Comparison of ENCODE assay signal across 18 cellular contexts in genomic region chr19:29255912-29256311, GRCh38. TPM values are rescaled to one million over a fixed set of nuclear protein-coding genes. Genes with fewer than 3 reads are reported as not detected.
DNase-seq lines count a peak whose midpoint lies in the region; TF ChIP-seq lines count a peak whose summit lies in the region.
"Had no signal": no experiment of that assay in that cellular context is flagged by ENCODE, and none has a peak within 500 bp of the region (broad histone marks: within the 10 kb centered on the region; RNA-seq: fewer than 3 reads in every experiment).

No MANE protein-coding gene starts in this region.

- no peak overlapping the region for H3K18ac ChIP-seq in trophoblast cell (ENCODE audit: low read length)

- H3K4ac ChIP-seq in trophoblast cell (ENCODE audit: low read depth, low read length) = no peak overlapping the region

- H3K79me1 ChIP-seq in trophoblast cell (ENCODE audit: low read length) = no peaks in the 10 kb centered on the region

- H2BK5ac ChIP-seq in trophoblast cell (ENCODE audit: low read depth, low read length, poor library complexity) = no peak overlapping the region

- no CpG with 5 or more reads among the region's 8 CpGs for WGBS in trophoblast cell (ENCODE audit: extremely low coverage, insufficient coverage, insufficient read length)

- no peak overlapping the region for H3K4me3 ChIP-seq in coronary artery
- no peak overlapping the region for H3K4me3 ChIP-seq in trophoblast cell (ENCODE audit: low read depth, low read length)
- H3K4me3 ChIP-seq: BLaER1 treated with 17β-estradiol and CSF1 and Interleukin-3, amounts not matched to agents 10 nM and 100 nM had no signal

- no peak overlapping the region for H2BK120ac ChIP-seq in trophoblast cell (ENCODE audit: insufficient read depth, low read length, poor library complexity)

- no peak overlapping the region for H4K91ac ChIP-seq in trophoblast cell (ENCODE audit: low read depth, low read length)

- H3K27me3 ChIP-seq in trophoblast cell (ENCODE audit: insufficient read depth, low read length) = no peaks in the 10 kb centered on the region
- H3K27me3 ChIP-seq: BLaER1 treated with 17β-estradiol and CSF1 and Interleukin-3, amounts not matched to agents 10 nM and 100 nM had no signal

- no peak overlapping the region for H3K9ac ChIP-seq in trophoblast cell (ENCODE audit: low read length)
- H3K9ac ChIP-seq: BLaER1 treated with 17β-estradiol and CSF1 and Interleukin-3, amounts not matched to agents 10 nM and 100 nM had no signal

- no peak overlapping the region for H4K8ac ChIP-seq in trophoblast cell (ENCODE audit: low read depth, low read length)

- peak; percentile 11 for DNase-seq in coronary artery (ENCODE audit: low spot score)
- DNase-seq in islet precursor cell = peak; percentile 14
- peak; percentile 55 for DNase-seq in mesenteric fat pad (ENCODE audit: low spot score)
- DNase-seq in trophoblast cell = peak; percentile 47 to 51
- no peak for DNase-seq in NCI-H510A (lab: John Stamatoyannopoulos, UW)
- no peak for DNase-seq in NCI-H524 treated with DMSO at 0.1 percent for 48 hours (lab: John Stamatoyannopoulos, UW)
- DNase-seq in NCI-H2171 treated with DMSO at 0.1 percent for 48 hours (lab: John Stamatoyannopoulos, UW) = no peak
- no peak for DNase-seq in NCI-H1436 (lab: John Stamatoyannopoulos, UW)
- DNase-seq: 8988T; ACHN; Caco-2; Calu3; CD4-positive, alpha-beta T cell; CD8-positive, alpha-beta T cell; DMS79 treated with DMSO at 0.1 percent for 48 hours; GF-D8 had no signal

- H2AK5ac ChIP-seq in trophoblast cell (ENCODE audit: low read length) = no peak overlapping the region

- no peak overlapping the region for H2AFZ ChIP-seq in trophoblast cell (ENCODE audit: insufficient read depth, low read length, poor library complexity)

- no peak overlapping the region for H3K4me2 ChIP-seq in trophoblast cell (ENCODE audit: low read length)
- H3K4me2 ChIP-seq: BLaER1 treated with 17β-estradiol and CSF1 and Interleukin-3, amounts not matched to agents 10 nM and 100 nM had no signal

- H3K14ac ChIP-seq in trophoblast cell (ENCODE audit: low read length) = no peak overlapping the region

- H3K27ac ChIP-seq in coronary artery = no peak overlapping the region
- H3K27ac ChIP-seq in trophoblast cell (ENCODE audit: low read depth, low read length) = no peak overlapping the region
- H3K27ac ChIP-seq: BLaER1 treated with 17β-estradiol and CSF1 and Interleukin-3, amounts not matched to agents 10 nM and 100 nM; C4-2B had no signal

- no peaks in the 10 kb centered on the region for H3K79me2 ChIP-seq in trophoblast cell (ENCODE audit: control insufficient read depth, insufficient read depth, low read length, poor library complexity)

- no peak overlapping the region for H2BK12ac ChIP-seq in trophoblast cell (ENCODE audit: low read length)

- H4K12ac ChIP-seq in trophoblast cell (ENCODE audit: low read depth, low read length) = no peak overlapping the region

- H3K4me1 ChIP-seq in trophoblast cell (ENCODE audit: control insufficient read depth in 1 of 2, insufficient read depth in 2 of 2, low read length in 2 of 2) = no peaks in the 10 kb centered on the region
- H3K4me1 ChIP-seq: BLaER1 treated with 17β-estradiol and CSF1 and Interleukin-3, amounts not matched to agents 10 nM and 100 nM; Caco-2 had no signal

- peaks cover 2% of the 10 kb centered on the region for H3K9me3 ChIP-seq in trophoblast cell (ENCODE audit: insufficient read depth, low read depth, low read length)
- H3K9me3 ChIP-seq: BLaER1 treated with 17β-estradiol and CSF1 and Interleukin-3, amounts not matched to agents 10 nM and 100 nM; Caco-2 had no signal

- H3K23ac ChIP-seq in trophoblast cell (ENCODE audit: low read length) = no peak overlapping the region

- TF ChIP-seq CTCF in coronary artery (IDR thresholded peaks at IDR 0.05) = no peak

- H3K36me3 ChIP-seq in trophoblast cell (ENCODE audit: control insufficient read depth in 1 of 2, insufficient read depth in 2 of 2, low read length in 2 of 2) = no peaks in the 10 kb centered on the region
- H3K36me3 ChIP-seq: BLaER1 treated with 17β-estradiol and CSF1 and Interleukin-3, amounts not matched to agents 10 nM and 100 nM had no signal

RNA-seq across cellular contexts. Expression of gene UQCRFS1, which starts 43.0 kb away (rescaled TPM):
- 36.7 TPM for total RNA-seq in mesenteric fat pad
- polyA plus RNA-seq in trophoblast cell (2013) = 33.0 and 34.2 TPM in 2 replicates

Comparison
In these comparisons a context has a peak if more than half of its experiments do, and no peak if none do; other contexts are left out.
1. DNase-seq: peak in coronary artery (single experiment), islet precursor cell (single experiment), mesenteric fat pad (single experiment) and trophoblast cell (2 of 2); none in NCI-H510A (single experiment), NCI-H524 treated with DMSO at 0.1 percent for 48 hours (single experiment), NCI-H2171 treated with DMSO at 0.1 percent for 48 hours (single experiment) and NCI-H1436 (single experiment).